ENCODE assay signal across 19 cellular contexts in genomic region chr22:28981818-28982499, GRCh38.
"Had no signal": no experiment of that assay in that cellular context is flagged by ENCODE, and none has a peak within 500 bp of the region (broad histone marks: within the 10 kb centered on the region; RNA-seq: fewer than 3 reads in every experiment).

No MANE protein-coding gene starts in this region.

- H3K27ac ChIP-seq: coronary artery, esophagus muscularis mucosa, skin epidermis, transverse colon had no signal

- H3K4me3 Mint-ChIP-seq: activated B cell treated with CpG ODN at 0.5 μM for 24 hours; activated CD8-positive, alpha-beta T cell treated with anti-CD3 and anti-CD28 coated beads for 36 hours; central memory CD8-positive, alpha-beta T cell; naive thymus-derived CD4-positive, alpha-beta T cell had no signal

- FAIRE-seq: TTC549 had no signal

- H3K9me3 ChIP-seq: esophagus muscularis mucosa had no signal

- H3K4me3 ChIP-seq: coronary artery, esophagus muscularis mucosa, skin epidermis, transverse colon had no signal

- DNase-seq: activated B cell treated with CpG ODN at 0.5 μM for 24 hours; activated CD4-positive, alpha-beta T cell treated with anti-CD3 and anti-CD28 coated beads for 48 hours; activated CD8-positive, alpha-beta T cell treated with anti-CD3 and anti-CD28 coated beads for 36 hours; activated effector memory CD4-positive, alpha-beta T cell treated with anti-CD3 and anti-CD28 coated beads, Interleukin-2, amount 50 U/mL, for 16 hours; activated T-cell treated with anti-CD3 and anti-CD28 coated beads, Interleukin-2, amount 50 U/mL, for 48 hours; foreskin fibroblast; glutamatergic neuron; naive thymus-derived CD4-positive, alpha-beta T cell; stimulated activated CD4-positive, alpha-beta T cell treated with anti-CD3 and anti-CD28 coated beads, Interleukin-4, amount 100 ng/mL, for 4 hours; stimulated activated CD8-positive, alpha-beta memory T cell treated with anti-CD3 and anti-CD28 coated beads, Interleukin-4, amount 100 ng/mL, for 48 hours; stimulated activated naive CD8-positive, alpha-beta T cell treated with anti-CD3 and anti-CD28 coated beads, Interleukin-15, Interleukin-2, amounts not matched to agents 100 U/mL and 50 U/mL, for 24 hours; T-helper 2 cell; transverse colon had no signal

- H3K27ac Mint-ChIP-seq: activated B cell treated with CpG ODN at 0.5 μM for 24 hours; activated CD8-positive, alpha-beta T cell treated with anti-CD3 and anti-CD28 coated beads for 36 hours; activated naive CD4-positive, alpha-beta T cell treated with anti-CD3 and anti-CD28 coated beads, Interleukin-2, amount 50 U/mL, for 72 hours; naive thymus-derived CD4-positive, alpha-beta T cell had no signal

- H3K36me3 ChIP-seq: transverse colon had no signal

- H3K4me1 Mint-ChIP-seq: activated B cell treated with CpG ODN at 0.5 μM for 24 hours; central memory CD8-positive, alpha-beta T cell had no signal

- H3K27me3 ChIP-seq: esophagus muscularis mucosa, transverse colon had no signal

- H3K9me3 Mint-ChIP-seq: activated B cell treated with CpG ODN at 0.5 μM for 24 hours; central memory CD8-positive, alpha-beta T cell had no signal
